Comparison of ENCODE assay signal across 16 cellular contexts in the genomic region with DNA sequence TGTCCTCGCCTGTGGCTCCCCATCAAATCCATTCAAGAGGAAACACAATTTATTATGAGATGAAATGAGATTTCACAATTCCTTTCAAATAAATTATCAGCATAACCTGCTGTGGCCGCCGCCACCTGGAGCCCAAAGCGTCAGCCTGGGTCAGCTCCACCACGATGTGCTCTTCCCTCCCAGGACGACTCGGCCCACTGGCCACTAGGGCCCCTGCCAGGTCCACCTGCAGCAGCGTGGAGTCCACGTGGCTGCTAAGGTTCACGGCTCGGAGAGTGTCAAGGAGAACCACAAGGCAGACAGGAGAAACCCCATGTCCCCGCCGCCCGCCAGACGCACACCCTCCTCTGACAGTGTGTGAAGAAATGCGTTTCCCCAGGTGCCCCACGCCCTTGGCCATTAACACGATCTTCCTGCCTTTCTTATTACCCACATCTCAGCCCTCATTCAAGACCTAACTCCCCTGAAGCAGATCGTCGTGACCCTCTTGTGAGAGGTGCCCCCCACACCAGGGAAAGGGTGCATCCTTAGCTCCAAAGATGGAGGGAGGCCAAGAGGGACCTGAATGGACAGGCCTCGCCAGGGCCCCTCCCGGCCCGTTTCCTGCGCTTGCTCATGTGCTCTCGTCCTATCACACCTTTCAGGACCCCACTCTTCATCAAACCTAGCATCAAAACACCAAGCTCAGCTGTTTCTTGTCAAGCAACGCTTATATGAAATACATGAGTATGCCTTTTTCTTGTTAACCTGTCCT.
DNase-seq lines count a peak whose midpoint lies in the region; ATAC-seq and TF ChIP-seq lines count a peak whose summit lies in the region.
"Had no signal": no experiment of that assay in that cellular context is flagged by ENCODE, and none has a peak within 500 bp of the region (broad histone marks: within the 10 kb centered on the region; RNA-seq: fewer than 3 reads in every experiment).

No MANE protein-coding gene starts in this region.

- no peak for TF ChIP-seq POLR2A in esophagus muscularis mucosa (IDR thresholded peaks at IDR 0.05; ENCODE audit: low read depth)

- H3K9me3 ChIP-seq in RWPE2 (ENCODE audit: severe bottlenecking) (no peaks in the 10 kb centered on the region), esophagus muscularis mucosa (no peaks in the 10 kb centered on the region)
- H3K9me3 ChIP-seq: HAP-1, Peyer's patch, SJCRH30 had no signal

- TF ChIP-seq EP300 in esophagus muscularis mucosa (IDR thresholded peaks at IDR 0.05): no peak

- TF ChIP-seq CTCF in RWPE2 (IDR thresholded peaks at IDR 0.05; ENCODE audit: poor library complexity, severe bottlenecking) (no peak), esophagus muscularis mucosa (IDR thresholded peaks at IDR 0.05) (no peak)

- H3K4me1 ChIP-seq in RWPE2 (ENCODE audit: insufficient read depth, poor library complexity, severe bottlenecking) (no peaks in the 10 kb centered on the region), esophagus muscularis mucosa (peaks cover 0 to 7% (median 0%) of the 10 kb centered on the region in 4 donors)
- H3K4me1 ChIP-seq: HAP-1, SJCRH30 had no signal

- WGBS in esophagus muscularis mucosa: 88% methylated on average over 26 of the region's 26 CpGs

- no peaks in the 10 kb centered on the region for H3K27me3 ChIP-seq in RWPE2 (ENCODE audit: insufficient read depth, poor library complexity, severe bottlenecking)
- H3K27me3 ChIP-seq in esophagus muscularis mucosa: no peaks in the 10 kb centered on the region
- H3K27me3 ChIP-seq: Peyer's patch, SJCRH30 had no signal

- no peak overlapping the region for H3K4me3 ChIP-seq in RWPE2 (ENCODE audit: severe bottlenecking)
- H3K4me3 ChIP-seq in esophagus muscularis mucosa: no peak overlapping the region
- H3K4me3 ChIP-seq: HAP-1, Peyer's patch, SJCRH30 had no signal

- ATAC-seq in RWPE2 (ENCODE audit: low read depth) (no peak), HG03378 (IDR thresholded peaks at IDR 0.05; ENCODE audit: unreplicated experiment) (no peak)

- H3K36me3 ChIP-seq in RWPE2 (ENCODE audit: low read depth) (no peaks in the 10 kb centered on the region), esophagus muscularis mucosa (no peaks in the 10 kb centered on the region)
- H3K36me3 ChIP-seq: HAP-1, Peyer's patch, SJCRH30 had no signal

- DNase-seq in D341Med (ENCODE audit: low spot score): peak; percentile 12
- peak; percentile 58 for DNase-seq in RWPE2 (ENCODE audit: low spot score)
- peak; percentile 89 for DNase-seq in esophagus muscularis mucosa (ENCODE audit: extremely low spot score)
- DNase-seq in posterior vena cava (ENCODE audit: low spot score): peak; percentile 75
- no peak for DNase-seq in iPS-NIHi11 (ENCODE audit: low spot score)
- no peak for DNase-seq in NCI-H748 treated with DMSO at 0.1 percent for 48 hours (lab: John Stamatoyannopoulos, UW)
- DNase-seq: CD4-positive, alpha-beta T cell; DMS 273 treated with DMSO at 0.1 percent for 48 hours; DMS79 treated with DMSO at 0.1 percent for 48 hours; NCI-H1105; NCI-H146; NCI-H2227 treated with DMSO at 0.1 percent for 48 hours; Peyer's patch; SJCRH30 had no signal

- H3K27ac ChIP-seq in RWPE2 (ENCODE audit: poor library complexity, severe bottlenecking) (no peak overlapping the region), esophagus muscularis mucosa (replicated peaks in 1 of 4) (no peak overlapping the region)
- H3K27ac ChIP-seq: Peyer's patch, SJCRH30 had no signal

- intact Hi-C loops in esophagus muscularis mucosa (cut with DNase I) (no loop called here), posterior vena cava (cut with DNase I) (no loop called here)

Comparison
In these comparisons a context has a peak if more than half of its experiments do, and no peak if none do; other contexts are left out.
1. DNase-seq: peak in D341Med (single experiment), RWPE2 (single experiment), esophagus muscularis mucosa (single experiment) and posterior vena cava (single experiment); none in iPS-NIHi11 (single experiment) and NCI-H748 treated with DMSO at 0.1 percent for 48 hours (single experiment).